Comparison of ENCODE assay signal across 17 cellular contexts in the genomic region with DNA sequence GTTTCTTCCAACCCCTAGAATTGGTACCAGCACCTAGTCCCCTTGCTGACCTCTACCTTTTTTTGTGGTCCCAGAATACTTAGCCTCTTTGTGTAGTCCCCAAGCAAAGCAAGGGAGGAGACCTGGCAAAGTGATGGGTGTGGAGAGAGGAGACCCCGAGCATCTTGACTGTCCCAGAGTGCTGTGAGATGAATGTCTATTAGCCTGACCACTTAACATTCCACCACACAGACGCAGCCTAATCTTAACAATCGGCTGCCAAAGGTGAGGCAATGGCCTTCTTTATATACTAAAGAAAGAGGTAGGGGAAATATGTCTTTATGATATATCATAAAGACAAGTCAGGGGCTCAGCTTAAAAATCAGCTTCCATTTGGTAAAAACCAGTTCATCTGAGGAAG. TPM values are rescaled to one million over a fixed set of nuclear protein-coding genes. Genes with fewer than 3 reads are reported as not detected.
DNase-seq lines count a peak whose midpoint lies in the region; ATAC-seq and TF ChIP-seq lines count a peak whose summit lies in the region.
"Had no signal": no experiment of that assay in that cellular context is flagged by ENCODE, and none has a peak within 500 bp of the region (broad histone marks: within the 10 kb centered on the region; RNA-seq: fewer than 3 reads in every experiment).

No MANE protein-coding gene starts in this region.

- H3K9ac ChIP-seq in HUES48 (ENCODE audit: low read depth, low read length): peak overlapping the region; percentile 42; the same call in 1 of the 2 replicates

- no peaks in the 10 kb centered on the region for H3K9me3 ChIP-seq in HUES48 (ENCODE audit: control insufficient read depth, insufficient read depth, low read length)
- no peaks in the 10 kb centered on the region for H3K9me3 ChIP-seq in upper lobe of right lung

- DNase-seq in caudate nucleus (lab: John Stamatoyannopoulos, UW): no peak
- DNase-seq in upper lobe of right lung: no peak
- DNase-seq in activated gamma-delta T cell (lab: John Stamatoyannopoulos, UW): no peak
- DNase-seq in NCI-H1048 (lab: John Stamatoyannopoulos, UW): no peak
- DNase-seq: activated CD4-positive, CD25-positive, alpha-beta regulatory T cell; cortex of kidney; DMS79 treated with DMSO at 0.1 percent for 48 hours; kidney; MM.1S; naive thymus-derived CD4-positive, alpha-beta T cell; NCI-H1436 treated with DMSO at 0.1 percent for 48 hours; RPMI8226; T1000 had no signal

- intact Hi-C loops in upper lobe of right lung (cut with DNase I): no loop called here

- H3K4me3 ChIP-seq in HUES48 (ENCODE audit: low read depth, low read length) (peak overlapping the region; percentile 65), upper lobe of right lung (no peak overlapping the region)
- H3K4me3 ChIP-seq: thoracic aorta had no signal

- ATAC-seq in upper lobe of right lung (peak; percentile 41), HG03280 (IDR thresholded peaks at IDR 0.05; ENCODE audit: unreplicated experiment) (no peak)
- ATAC-seq: naive thymus-derived CD4-positive, alpha-beta T cell had no signal

- no peaks in the 10 kb centered on the region for H3K36me3 ChIP-seq in HUES48 (ENCODE audit: control insufficient read depth, insufficient read depth, low read length)
- no peaks in the 10 kb centered on the region for H3K36me3 ChIP-seq in upper lobe of right lung
- H3K36me3 ChIP-seq: thoracic aorta had no signal

- H3K27me3 ChIP-seq in HUES48 (ENCODE audit: control insufficient read depth, insufficient read depth, low read length) (no peaks in the 10 kb centered on the region), layer of hippocampus (ENCODE audit: control insufficient read depth, insufficient read depth, low read length) (no peaks in the 10 kb centered on the region), upper lobe of right lung (no peaks in the 10 kb centered on the region)

- TF ChIP-seq CTCF in upper lobe of right lung (IDR thresholded peaks at IDR 0.05): no peak

- peaks cover 63% of the 10 kb centered on the region for H3K4me1 ChIP-seq in HUES48 (ENCODE audit: control insufficient read depth, insufficient read depth, low read length)
- H3K4me1 ChIP-seq in upper lobe of right lung: no peaks in the 10 kb centered on the region

- peak overlapping the region; percentile 96 for H3K27ac ChIP-seq in HUES48 (ENCODE audit: low read depth, low read length)
- H3K27ac ChIP-seq in caudate nucleus (ENCODE audit: low read depth, low read length): peak overlapping the region; percentile 72
- H3K27ac ChIP-seq in layer of hippocampus (ENCODE audit: low read depth, low read length): peak overlapping the region; percentile 73
- no peak overlapping the region for H3K27ac ChIP-seq in upper lobe of right lung
- H3K27ac ChIP-seq: thoracic aorta had no signal

RNA-seq across cellular contexts. Expression of gene TRIM2, which starts 55.9 kb away (rescaled TPM):
- total RNA-seq in upper lobe of right lung: 35.9 TPM
